ENCODE assay signal across 8 cellular contexts in the genomic region with DNA sequence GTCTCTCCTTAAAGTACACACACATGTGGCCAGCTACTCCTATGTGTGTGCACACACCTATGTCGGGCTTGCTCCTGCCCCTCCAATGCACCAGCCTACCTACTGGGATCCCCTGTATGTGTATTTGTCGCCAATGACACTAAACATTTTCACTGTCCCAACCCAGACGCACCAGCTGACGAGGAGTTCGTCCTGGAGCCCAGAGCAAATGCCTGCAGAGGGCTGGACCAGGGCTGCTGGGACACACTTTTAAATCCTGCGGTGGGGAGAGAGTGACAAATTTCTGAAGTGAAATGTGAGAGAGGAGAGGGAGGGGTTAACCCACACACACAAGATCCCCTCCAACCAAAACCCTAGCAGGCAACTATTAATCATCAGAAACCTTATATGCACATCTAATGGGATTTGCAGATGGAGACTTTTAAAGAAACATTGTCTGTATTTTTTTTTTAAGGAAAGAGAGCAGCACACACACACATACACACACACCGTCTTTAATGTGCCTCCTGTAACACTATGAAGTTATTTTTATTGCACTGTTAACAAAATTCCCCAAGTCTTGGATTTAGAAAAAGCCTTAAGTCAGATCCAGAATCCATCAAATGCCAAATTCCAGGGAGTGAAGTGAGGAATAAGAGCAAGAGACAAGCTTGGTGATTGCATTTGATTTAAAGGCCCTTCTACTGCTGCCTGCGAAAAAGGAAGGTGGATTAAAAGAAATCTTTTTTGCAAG. TPM values are rescaled to one million over a fixed set of nuclear protein-coding genes. Genes with fewer than 3 reads are reported as not detected.
DNase-seq lines count a peak whose midpoint lies in the region; ATAC-seq and TF ChIP-seq lines count a peak whose summit lies in the region.

A gene (minus strand): TSS at position 224 of the 733 bp plus-strand sequence. CDS start 388 bp downstream, outside the sequence.

- peaks cover 19% of the 10 kb centered on the region for H3K4me1 ChIP-seq in skeletal muscle satellite cell (ENCODE audit: control insufficient read depth, insufficient read depth, low read length)

- H3K9me3 ChIP-seq in skeletal muscle satellite cell (replicated peaks; ENCODE audit: low read length): no peaks in the 10 kb centered on the region

- peak within 1 kb of the TSS; percentile 76 for H3K4me2 ChIP-seq in skeletal muscle satellite cell (ENCODE audit: low read length)

- H3K4me3 ChIP-seq in skeletal muscle satellite cell (ENCODE audit: low read length): peak within 1 kb of the TSS; percentile 42

- DNase-seq in GM10266 (ENCODE audit: extremely low spot score): peak; percentile 70
- DNase-seq in SW480 (ENCODE audit: low spot score): peak; percentile 77
- no peak for DNase-seq in SIG-M5 treated with dmso at 0.1 percent for 504 hours (lab: John Stamatoyannopoulos, UW; ENCODE audit: unreplicated experiment)
- DNase-seq in NCI-H146 (lab: John Stamatoyannopoulos, UW): no peak

- no peaks in the 10 kb centered on the region for H3K36me3 ChIP-seq in skeletal muscle satellite cell (ENCODE audit: insufficient read depth, low read length)

- no peak within 1 kb of the TSS for H3K9ac ChIP-seq in skeletal muscle satellite cell (ENCODE audit: low read depth, low read length)

- no peak for TF ChIP-seq CTCF in GM10266 (IDR thresholded peaks at IDR 0.05; ENCODE audit: control insufficient read depth, insufficient read depth, low read depth, missing control alignments)

- H3K27me3 ChIP-seq in skeletal muscle satellite cell (ENCODE audit: control insufficient read depth, insufficient read depth, low read length): peaks cover 33% of the 10 kb centered on the region

- peak; percentile 40 for ATAC-seq in esophagus mucosa
- ATAC-seq in GM19324 (IDR thresholded peaks at IDR 0.05; ENCODE audit: low FRiP score, unreplicated experiment): no peak
- ATAC-seq in HG03354 (IDR thresholded peaks at IDR 0.05; ENCODE audit: poor library complexity, severe bottlenecking, unreplicated experiment): no peak

RNA-seq across cellular contexts. Expression of the gene that starts here (rescaled TPM):
- 1.2 TPM for total RNA-seq in esophagus mucosa
- total RNA-seq in skeletal muscle satellite cell (2012; rRNA removed): not detected in 2 replicates

Comparison
In these comparisons a context has a peak if more than half of its experiments do, and no peak if none do; other contexts are left out.
1. DNase-seq: peak in GM10266 (single experiment) and SW480 (single experiment); none in SIG-M5 treated with dmso at 0.1 percent for 504 hours (single experiment) and NCI-H146 (single experiment).